19 cellular contexts compared by ENCODE assay signal in the genomic region with DNA sequence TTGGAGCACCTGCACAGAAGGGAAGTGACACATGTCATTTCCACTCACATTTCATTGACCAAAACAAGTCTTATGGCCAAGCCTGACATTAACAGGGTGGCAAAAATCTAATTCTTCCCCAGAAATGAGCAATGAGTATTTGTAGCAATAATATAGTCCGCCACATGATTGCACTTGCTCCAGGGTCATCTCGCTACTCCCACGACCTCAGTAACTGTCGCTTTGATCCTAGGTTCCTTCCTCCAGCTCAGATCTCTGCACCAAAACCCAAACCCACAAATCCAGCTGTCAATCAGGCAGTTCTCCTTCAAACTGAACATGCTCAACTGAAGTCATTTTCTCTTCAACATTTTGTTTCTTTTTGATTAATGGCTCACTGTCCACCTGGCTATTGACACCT. TPM values are rescaled to one million over a fixed set of nuclear protein-coding genes. Genes with fewer than 3 reads are reported as not detected.
DNase-seq lines count a peak whose midpoint lies in the region; ATAC-seq, FAIRE-seq and TF ChIP-seq lines count a peak whose summit lies in the region.
"Had no signal": no experiment of that assay in that cellular context is flagged by ENCODE, and none has a peak within 500 bp of the region (broad histone marks: within the 10 kb centered on the region; RNA-seq: fewer than 3 reads in every experiment).

No MANE protein-coding gene starts in this region.

- no peaks in the 10 kb centered on the region for H4K20me1 ChIP-seq in DND-41 (ENCODE audit: insufficient read depth, low read length)

- no peak overlapping the region for H2AFZ ChIP-seq in DND-41 (ENCODE audit: low read depth, low read length)

- H3K4me1 ChIP-seq in DND-41 (ENCODE audit: insufficient read depth, low read length) (no peaks in the 10 kb centered on the region), upper lobe of right lung (no peaks in the 10 kb centered on the region)

- TF ChIP-seq CTCF in DND-41 (IDR thresholded peaks at IDR 0.05; ENCODE audit: borderline replicate concordance, extremely low read depth, low read length, poor library complexity, severe bottlenecking): no peak
- no peak for TF ChIP-seq CTCF in bronchial epithelial cell (IDR thresholded peaks at IDR 0.05; ENCODE audit: insufficient read depth, low read length, severe bottlenecking)
- TF ChIP-seq CTCF in upper lobe of right lung (IDR thresholded peaks at IDR 0.05): no peak

- peak; percentile 18 for FAIRE-seq in bronchial epithelial cell (lab: Jason Lieb, UNC)
- FAIRE-seq: A204.1, D721Med, GM12892, GM19239, H1 had no signal

- no peaks in the 10 kb centered on the region for H3K36me3 ChIP-seq in DND-41 (ENCODE audit: insufficient read depth, low read length)
- no peaks in the 10 kb centered on the region for H3K36me3 ChIP-seq in bronchial epithelial cell (ENCODE audit: control insufficient read depth, insufficient read depth, low read length)
- H3K36me3 ChIP-seq in upper lobe of right lung: no peaks in the 10 kb centered on the region
- H3K36me3 ChIP-seq: HAP-1 had no signal

- H3K79me2 ChIP-seq in DND-41 (ENCODE audit: insufficient read depth, low read length): 0 out of 2 replicates have a peak, but pooled peaks cover 4% of the 10 kb centered on the region

- no peak overlapping the region for H3K4me3 ChIP-seq in DND-41 (ENCODE audit: low read depth in 1 of 2, low read length in 2 of 2)
- no peak overlapping the region for H3K4me3 ChIP-seq in bronchial epithelial cell (ENCODE audit: low read depth, low read length)
- H3K4me3 ChIP-seq in upper lobe of right lung: no peak overlapping the region
- H3K4me3 ChIP-seq: HAP-1 had no signal

- ATAC-seq in DND-41 (ENCODE audit: insufficient read depth, low read depth): 0 out of 3 replicates have a peak, but pooled peaks have one; percentile 39
- peak; percentile 72 for ATAC-seq in upper lobe of right lung
- ATAC-seq in HG03354 (IDR thresholded peaks at IDR 0.05; ENCODE audit: poor library complexity, severe bottlenecking, unreplicated experiment): no peak
- no peak for ATAC-seq in HG03025 (IDR thresholded peaks at IDR 0.05; ENCODE audit: low FRiP score, unreplicated experiment)
- ATAC-seq: CD8-positive, alpha-beta T cell had no signal

- DNase-seq in DND-41 (no peak), MV-4-11 (lab: John Stamatoyannopoulos, UW) (peak; percentile 74), bronchial epithelial cell (ENCODE audit: low read depth) (no peak), upper lobe of right lung (no peak), iPS-NIHi7 (ENCODE audit: extremely low spot score) (no peak)
- DNase-seq: CD8-positive, alpha-beta T cell; COR-L47; DMS153; DMS79 treated with DMSO at 0.1 percent for 48 hours; GDM1 had no signal

- H3K27me3 ChIP-seq in DND-41 (ENCODE audit: insufficient read depth, low read length, poor library complexity) (no peaks in the 10 kb centered on the region), bronchial epithelial cell (ENCODE audit: control insufficient read depth, insufficient read depth, low read length) (no peaks in the 10 kb centered on the region), upper lobe of right lung (no peaks in the 10 kb centered on the region)

- H3K4me2 ChIP-seq in DND-41 (ENCODE audit: insufficient read depth, low read length): no peak overlapping the region

- H3K9ac ChIP-seq in DND-41 (ENCODE audit: low read depth, low read length): no peak overlapping the region

- H3K27ac ChIP-seq in DND-41 (ENCODE audit: low read length) (no peak overlapping the region), upper lobe of right lung (no peak overlapping the region)
- H3K27ac ChIP-seq: C4-2B had no signal

- intact Hi-C loops in upper lobe of right lung (cut with DNase I): no loop called here

- H3K9me3 ChIP-seq in DND-41 (ENCODE audit: insufficient read depth, low read length, severe bottlenecking) (peaks cover 3% of the 10 kb centered on the region), upper lobe of right lung (no peaks in the 10 kb centered on the region)
- H3K9me3 ChIP-seq: HAP-1 had no signal

RNA-seq across cellular contexts. Expression of a gene that starts 25.2 kb away (rescaled TPM):
- total RNA-seq in bronchial epithelial cell (not detected in 2 replicates), upper lobe of right lung (0.84 TPM)
- total RNA-seq: H1 had no signal

RNA-seq across cellular contexts. Expression of a gene that starts 44.1 kb away (rescaled TPM):
- 30.3 and 47.1 TPM in 2 replicates for total RNA-seq in bronchial epithelial cell
- total RNA-seq in upper lobe of right lung: 61.9 TPM

Comparison
In these comparisons a context has a peak if more than half of its experiments do, and no peak if none do; other contexts are left out.
1. ATAC-seq: peak in DND-41 (single experiment) and upper lobe of right lung (single experiment); none in HG03354 (single experiment) and HG03025 (single experiment).